In the genomic region with DNA sequence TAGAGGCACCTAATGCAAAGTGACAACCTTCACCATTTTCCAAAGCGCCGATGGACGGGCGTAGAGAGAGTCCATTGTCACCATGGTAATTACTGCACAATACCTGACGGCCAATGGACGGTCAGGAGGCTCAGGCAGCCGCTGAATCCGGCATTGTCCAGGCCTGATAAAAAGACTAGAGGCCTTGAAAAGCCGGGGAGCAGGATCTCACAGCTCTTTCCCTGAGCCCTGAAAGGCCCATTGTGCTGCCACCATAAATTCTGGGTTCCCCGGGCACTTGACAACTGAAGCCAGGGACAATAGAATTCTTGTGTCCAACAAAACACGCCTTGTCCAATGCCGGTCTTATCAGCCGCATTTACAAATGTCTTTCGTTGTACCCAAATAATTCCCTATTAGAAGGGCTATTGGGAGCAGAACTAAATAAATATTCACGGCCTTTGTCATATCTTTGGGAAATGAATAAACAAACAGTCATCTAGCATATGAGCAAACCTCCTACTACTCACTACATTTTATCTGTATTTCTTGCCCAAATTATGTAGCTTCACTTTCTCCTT, we compare ENCODE assay signal across 27 cellular contexts.
DNase-seq lines count a peak whose midpoint lies in the region; ATAC-seq and FAIRE-seq lines count a peak whose summit lies in the region.
"Had no signal": no experiment of that assay in that cellular context is flagged by ENCODE, and none has a peak within 500 bp of the region (broad histone marks: within the 10 kb centered on the region; RNA-seq: fewer than 3 reads in every experiment).

No MANE protein-coding gene starts in this region.

- H3K27me3 ChIP-seq in ectodermal cell (ENCODE audit: control insufficient read depth, insufficient read depth, low read length, poor library complexity, severe bottlenecking) (no peaks in the 10 kb centered on the region), small intestine (ENCODE audit: control insufficient read depth in 2 of 2, insufficient read depth in 2 of 2, low read length in 2 of 2) (no peaks in the 10 kb centered on the region)
- H3K27me3 ChIP-seq: ascending aorta; BLaER1 treated with 17β-estradiol and CSF1 and Interleukin-3, amounts not matched to agents 10 nM and 100 nM; stomach; uterus had no signal

- no peaks in the 10 kb centered on the region for H3K36me3 ChIP-seq in ectodermal cell (ENCODE audit: control insufficient read depth, insufficient read depth, low read length)
- H3K36me3 ChIP-seq in small intestine (ENCODE audit: control insufficient read depth in 2 of 2, insufficient read depth in 2 of 2, low read length in 2 of 2), result no peaks in the 10 kb centered on the region
- H3K36me3 ChIP-seq: ascending aorta; BLaER1 treated with 17β-estradiol and CSF1 and Interleukin-3, amounts not matched to agents 10 nM and 100 nM; stomach; uterus had no signal

- H3K4me3 Mint-ChIP-seq in effector memory CD8-positive, alpha-beta T cell, result no peak overlapping the region
- H3K4me3 Mint-ChIP-seq: activated naive CD4-positive, alpha-beta T cell treated with anti-CD3 and anti-CD28 coated beads for 36 hours; naive thymus-derived CD8-positive, alpha-beta T cell had no signal

- 77 to 82% methylated on average over 15 of the region's 15 CpGs for WGBS in ectodermal cell, 2 experiments
- 38 to 55% (median 38%) methylated on average over 15 of the region's 15 CpGs for WGBS in small intestine, 3 donors

- DNase-seq in RPMI7951 (ENCODE audit: low read depth) (peak; percentile 19), midbrain (lab: John Stamatoyannopoulos, UW) (peak; percentile 92), small intestine (peak; percentile 2), NCI-H748 (lab: John Stamatoyannopoulos, UW; ENCODE audit: unreplicated experiment) (no peak), NCI-H69 (lab: John Stamatoyannopoulos, UW) (no peak)
- no peak for DNase-seq in effector memory CD8-positive, alpha-beta T cell
- DNase-seq: activated naive CD4-positive, alpha-beta T cell treated with anti-CD3 and anti-CD28 coated beads for 36 hours; activated T-cell treated with anti-CD3 and anti-CD28 coated beads, Interleukin-2, amount 50 U/mL, for 48 hours; kidney; mammary epithelial cell; naive thymus-derived CD8-positive, alpha-beta T cell; NCI-H1105 treated with DMSO at 0.1 percent for 48 hours; NCI-H2081 treated with DMSO at 0.1 percent for 48 hours; psoas muscle; RPMI8226; spleen; stomach; T-helper 9 cell; uterus had no signal

- FAIRE-seq in small intestine (lab: Jason Lieb, UNC), result no peak
- FAIRE-seq: colon, D721Med, endothelial cell of umbilical vein, GM18507, kidney had no signal

- no peaks in the 10 kb centered on the region for H3K9me3 ChIP-seq in ectodermal cell (ENCODE audit: control insufficient read depth, low read length)
- no peaks in the 10 kb centered on the region for H3K9me3 ChIP-seq in small intestine (ENCODE audit: control insufficient read depth, low read depth)
- H3K9me3 ChIP-seq: ascending aorta; BLaER1 treated with 17β-estradiol and CSF1 and Interleukin-3, amounts not matched to agents 10 nM and 100 nM; psoas muscle; stomach; uterus had no signal

- peaks cover 8% of the 10 kb centered on the region for H3K4me1 ChIP-seq in ectodermal cell (ENCODE audit: control insufficient read depth, insufficient read depth, low read length)
- H3K4me1 ChIP-seq in small intestine (ENCODE audit: control insufficient read depth in 2 of 2, insufficient read depth in 1 of 2, low read depth in 1 of 2, low read length in 1 of 2), result no peaks in the 10 kb centered on the region
- H3K4me1 ChIP-seq: ascending aorta; BLaER1 treated with 17β-estradiol and CSF1 and Interleukin-3, amounts not matched to agents 10 nM and 100 nM; psoas muscle; stomach; uterus had no signal

- no peaks in the 10 kb centered on the region for H3K36me3 Mint-ChIP-seq in effector memory CD8-positive, alpha-beta T cell (ENCODE audit: insufficient read depth)

- H3K9me3 Mint-ChIP-seq in effector memory CD8-positive, alpha-beta T cell, result peaks cover 5 to 13% of the 10 kb centered on the region in 2 donors

- H3K27ac ChIP-seq in ectodermal cell (ENCODE audit: insufficient read depth, low read depth, low read length, poor library complexity, severe bottlenecking), result peak overlapping the region; percentile 52
- H3K27ac ChIP-seq in small intestine (ENCODE audit: low read depth in 1 of 2, low read length in 1 of 2), result no peak overlapping the region
- H3K27ac ChIP-seq: ascending aorta; BLaER1 treated with 17β-estradiol and CSF1 and Interleukin-3, amounts not matched to agents 10 nM and 100 nM; psoas muscle; stomach; uterus had no signal

- H3K27me3 Mint-ChIP-seq in effector memory CD8-positive, alpha-beta T cell, result no peaks in the 10 kb centered on the region

- ATAC-seq in HG02840 (IDR thresholded peaks at IDR 0.05; ENCODE audit: low FRiP score, unreplicated experiment), result no peak
- no peak for ATAC-seq in effector memory CD8-positive, alpha-beta T cell (replicated peaks)
- ATAC-seq: naive thymus-derived CD8-positive, alpha-beta T cell; psoas muscle had no signal

- no peaks in the 10 kb centered on the region for H3K4me1 Mint-ChIP-seq in effector memory CD8-positive, alpha-beta T cell (ENCODE audit: low read depth in 2 of 2)
- H3K4me1 Mint-ChIP-seq: naive thymus-derived CD8-positive, alpha-beta T cell had no signal

- H3K4me3 ChIP-seq in ectodermal cell (ENCODE audit: insufficient read depth, low read depth, low read length) (no peak overlapping the region), small intestine (ENCODE audit: low read depth in 1 of 2, low read length in 2 of 2) (no peak overlapping the region)
- H3K4me3 ChIP-seq: ascending aorta; BLaER1 treated with 17β-estradiol and CSF1 and Interleukin-3, amounts not matched to agents 10 nM and 100 nM; psoas muscle; spleen; stomach; uterus had no signal

- no peak overlapping the region for H3K27ac Mint-ChIP-seq in effector memory CD8-positive, alpha-beta T cell
- H3K27ac Mint-ChIP-seq: activated naive CD4-positive, alpha-beta T cell treated with anti-CD3 and anti-CD28 coated beads for 36 hours; naive thymus-derived CD8-positive, alpha-beta T cell had no signal

Comparison
In these comparisons a context has a peak if more than half of its experiments do, and no peak if none do; other contexts are left out.
1. DNase-seq: peak in RPMI7951 (single experiment), midbrain (single experiment) and small intestine (single experiment); none in effector memory CD8-positive, alpha-beta T cell (0 of 3), NCI-H748 (single experiment) and NCI-H69 (single experiment).